Comparison of ENCODE assay signal across 1 cellular context in the genomic region with DNA sequence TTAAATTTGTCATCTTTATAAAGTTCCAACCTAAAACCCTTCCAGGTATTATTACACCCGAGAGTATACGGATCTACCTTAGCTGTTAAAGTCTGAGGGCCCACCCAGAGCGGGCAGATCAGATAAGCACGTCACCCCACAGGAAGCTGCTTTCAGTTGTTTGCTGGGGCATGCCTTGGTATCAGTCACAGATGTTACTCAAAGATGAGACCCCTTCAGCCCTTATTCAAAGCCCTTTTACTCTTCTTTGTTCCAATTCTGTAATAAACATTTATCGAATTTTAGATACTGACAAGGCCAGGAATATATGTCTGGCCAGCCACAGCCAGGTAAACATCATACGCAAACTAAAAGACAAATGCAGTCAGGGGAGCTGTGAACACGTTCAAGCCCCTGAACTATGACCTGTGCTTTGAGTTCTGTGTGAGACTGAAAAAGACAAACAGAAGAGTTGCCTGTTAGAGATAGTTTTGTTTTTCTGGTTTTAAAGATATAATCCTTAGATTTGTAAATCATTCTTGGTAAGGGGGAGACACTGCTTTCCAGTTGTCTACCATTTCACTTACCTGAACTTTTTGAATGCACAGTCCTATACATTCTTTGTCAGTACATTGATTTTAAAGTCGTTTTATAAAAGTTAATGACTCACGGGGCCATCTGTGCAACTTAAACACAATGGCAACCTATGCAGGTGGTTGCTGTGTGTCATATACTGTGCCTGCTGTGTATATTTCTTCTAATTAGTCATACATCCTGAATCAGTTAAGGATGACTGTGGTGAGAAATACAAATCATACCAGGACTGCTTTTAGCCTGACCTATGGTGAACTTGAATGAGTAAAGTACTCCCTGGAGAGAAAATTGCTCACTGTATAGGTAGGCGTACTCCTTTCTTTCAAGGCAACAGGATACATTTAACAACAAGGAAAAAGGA.
TF ChIP-seq lines count a peak whose summit lies in the region.

No MANE protein-coding gene starts in this region.

TF ChIP-seq in IMR-90, 13 proteins besides CTCF, POLR2A, EP300 and RAD21 (continued from another document):
- no peak for TF ChIP-seq USF2 (IDR thresholded peaks at IDR 0.05; ENCODE audit: low read depth, low read length)
- TF ChIP-seq ELK1 (IDR thresholded peaks at IDR 0.05; ENCODE audit: borderline replicate concordance, low read depth, low read length), result no peak
- no peak for TF ChIP-seq SMC3 (IDR thresholded peaks at IDR 0.05; ENCODE audit: low read depth, low read length)
- TF ChIP-seq MAFK (IDR thresholded peaks at IDR 0.05; ENCODE audit: low read depth, low read length), result no peak
- TF ChIP-seq BHLHE40 (IDR thresholded peaks at IDR 0.05; ENCODE audit: low read depth, low read length), result peak; percentile 82
- no peak for TF ChIP-seq MXI1 (IDR thresholded peaks at IDR 0.05; ENCODE audit: borderline replicate concordance, low read depth, low read length)
